8 cellular contexts compared by ENCODE assay signal in the genomic region with DNA sequence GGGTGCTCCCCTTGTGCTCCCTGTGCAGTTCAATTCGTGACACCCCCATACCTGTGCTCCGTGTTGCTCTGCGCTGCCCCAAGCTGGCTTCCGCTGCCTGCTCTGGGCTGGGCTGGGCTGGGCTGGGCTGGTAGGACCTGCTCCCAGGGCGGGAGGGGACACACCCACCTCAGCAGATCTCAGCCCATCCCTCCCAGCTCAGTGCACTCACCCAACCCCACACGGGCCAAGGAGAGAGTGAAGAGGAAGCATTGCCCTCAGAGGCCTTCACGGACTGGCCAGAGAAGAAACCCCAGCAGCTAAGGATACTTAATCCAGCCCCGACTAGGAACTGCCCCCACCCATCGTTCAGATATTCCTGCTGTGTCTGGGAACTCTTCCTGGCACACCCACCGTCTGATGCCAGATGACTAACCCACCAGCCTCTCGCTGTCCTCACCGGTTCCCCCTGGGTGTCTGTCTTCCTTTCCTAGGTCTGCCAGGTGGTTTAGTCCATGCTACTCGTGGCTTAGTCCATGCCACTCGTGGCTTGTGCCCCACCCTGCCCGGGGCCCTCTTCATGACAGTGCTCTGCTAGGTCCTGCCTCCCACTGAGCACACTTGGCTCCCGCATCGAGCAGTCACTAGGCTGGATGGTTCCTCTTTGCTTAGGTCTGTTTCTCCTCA. TPM values are rescaled to one million over a fixed set of nuclear protein-coding genes. Genes with fewer than 3 reads are reported as not detected.
DNase-seq lines count a peak whose midpoint lies in the region; ATAC-seq and TF ChIP-seq lines count a peak whose summit lies in the region.

A gene (minus strand): TSS at position 104 of the 666 bp plus-strand sequence. CDS start 14,711 bp downstream, outside the sequence.

- no peaks in the 10 kb centered on the region for H3K79me2 ChIP-seq in mesendoderm (ENCODE audit: control insufficient read depth, insufficient read depth, low read length)

- no peak within 1 kb of the TSS for H4K5ac ChIP-seq in mesendoderm (ENCODE audit: low read length)

- no peaks in the 10 kb centered on the region for H3K9me3 ChIP-seq in MG63

- DNase-seq in AG08395 (ENCODE audit: low spot score) (peak; percentile 52), MG63 (peak; percentile 85), brain microvascular endothelial cell (peak; percentile 12), mesendoderm (no peak), AML-193 (lab: John Stamatoyannopoulos, UW) (no peak)

- no peak for TF ChIP-seq CTCF in brain microvascular endothelial cell (IDR thresholded peaks at IDR 0.05; ENCODE audit: low read depth, low read length, missing control alignments)

- H2BK15ac ChIP-seq in mesendoderm (replicated peaks; ENCODE audit: low read depth), result no peak within 1 kb of the TSS

- H2BK120ac ChIP-seq in mesendoderm (ENCODE audit: low read depth, low read length), result no peak within 1 kb of the TSS

- H3K23ac ChIP-seq in mesendoderm (ENCODE audit: low read length), result no peak within 1 kb of the TSS

- no peak within 1 kb of the TSS for H3K9ac ChIP-seq in mesendoderm (ENCODE audit: low read length)

- H3K4me2 ChIP-seq in mesendoderm (ENCODE audit: low read length), result no peak within 1 kb of the TSS

- peaks cover 8% of the 10 kb centered on the region for H3K4me1 ChIP-seq in mesendoderm (ENCODE audit: control insufficient read depth, low read depth, low read length)

- peak within 1 kb of the TSS; percentile 30 for H3K56ac ChIP-seq in mesendoderm (ENCODE audit: low read length)

- no peak within 1 kb of the TSS for H2AK5ac ChIP-seq in mesendoderm (ENCODE audit: low read length)

- no peak within 1 kb of the TSS for H4K8ac ChIP-seq in mesendoderm (ENCODE audit: low read depth, low read length)

- no CpG with 5 or more reads among the region's 17 CpGs for WGBS in mesendoderm (ENCODE audit: extremely low coverage, insufficient coverage, low lambda C conversion rate)

- H3K4me3 ChIP-seq in MG63 (no peak within 1 kb of the TSS), brain microvascular endothelial cell (ENCODE audit: low read depth, low read length) (no peak within 1 kb of the TSS), mesendoderm (ENCODE audit: low read length) (no peak within 1 kb of the TSS)

- ATAC-seq in GM19035 (IDR thresholded peaks at IDR 0.05; ENCODE audit: unreplicated experiment) (peak; percentile 43), HG03039 (IDR thresholded peaks at IDR 0.05; ENCODE audit: unreplicated experiment) (no peak), GM18519 (IDR thresholded peaks at IDR 0.05; ENCODE audit: low FRiP score, unreplicated experiment) (no peak)

- no peak within 1 kb of the TSS for H3K4ac ChIP-seq in mesendoderm (ENCODE audit: low read depth, low read length)

- no peaks in the 10 kb centered on the region for H3K27me3 ChIP-seq in MG63
- H3K27me3 ChIP-seq in brain microvascular endothelial cell (replicated peaks), result no peaks in the 10 kb centered on the region
- H3K27me3 ChIP-seq in mesendoderm (ENCODE audit: insufficient read depth, low read length, poor library complexity), result no peaks in the 10 kb centered on the region

- H3K27ac ChIP-seq in brain microvascular endothelial cell, result no peak within 1 kb of the TSS
- no peak within 1 kb of the TSS for H3K27ac ChIP-seq in mesendoderm (ENCODE audit: low read depth, low read length)

- H3K18ac ChIP-seq in mesendoderm (ENCODE audit: low read length), result no peak within 1 kb of the TSS

- no peaks in the 10 kb centered on the region for H3K36me3 ChIP-seq in MG63
- no peaks in the 10 kb centered on the region for H3K36me3 ChIP-seq in brain microvascular endothelial cell (replicated peaks)
- no peaks in the 10 kb centered on the region for H3K36me3 ChIP-seq in mesendoderm (ENCODE audit: control insufficient read depth, insufficient read depth, low read length)

- no peak within 1 kb of the TSS for H2BK5ac ChIP-seq in mesendoderm (ENCODE audit: low read length)

- H3K79me1 ChIP-seq in mesendoderm (ENCODE audit: low read length), result no peaks in the 10 kb centered on the region

- in situ Hi-C loops in brain microvascular endothelial cell (cut with HindIII; ENCODE audit: low pct_ligation_motif_present, low sequenced_read_pairs), result no loop called here

RNA-seq across cellular contexts. Expression of the gene that starts here (rescaled TPM):
- total RNA-seq in MG63 (2014; rRNA removed; shearing (Covaris generic); ENCODE audit: low replicate concordance), result 0.03 TPM in 1 of 2 replicates, not detected in the other
- polyA plus RNA-seq in mesendoderm (2013, experiment 1 of 2), result 0.37 TPM
- polyA plus RNA-seq in mesendoderm (2013, experiment 2 of 2), result 0.28 TPM

Comparison
In these comparisons a context has a peak if more than half of its experiments do, and no peak if none do; other contexts are left out.
1. Peak in DNase-seq in MG63; RNA of the gene not detected or under 1 TPM.
2. DNase-seq: peak in AG08395 (single experiment) and brain microvascular endothelial cell (single experiment); none in mesendoderm (single experiment) and AML-193 (0 of 2).